In the genomic region with DNA sequence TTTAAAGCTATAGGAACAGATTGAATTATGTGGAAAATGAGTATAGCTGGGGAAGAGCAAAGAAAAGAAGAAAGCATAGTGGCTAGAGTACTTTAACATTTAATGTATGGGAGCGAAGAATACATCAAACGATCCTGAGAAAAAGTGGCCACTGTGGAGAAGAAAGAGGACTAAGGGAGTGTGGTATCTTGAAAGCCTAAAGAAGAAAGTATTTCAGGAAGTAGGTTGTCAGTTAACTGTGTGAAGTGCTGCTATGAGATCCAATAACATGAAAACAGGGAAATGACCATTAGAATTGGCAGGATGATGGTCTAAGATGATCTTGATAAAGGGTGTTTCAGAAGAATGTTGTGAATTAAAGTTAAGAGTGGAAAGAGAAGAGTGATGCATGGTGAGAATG, we compare ENCODE assay signal across 8 cellular contexts.
"Had no signal": no experiment of that assay in that cellular context is flagged by ENCODE, and none has a peak within 500 bp of the region (broad histone marks: within the 10 kb centered on the region; RNA-seq: fewer than 3 reads in every experiment).

No MANE protein-coding gene starts in this region.

- H3K4me3 ChIP-seq: GM23248, GM23338, HAP-1 had no signal

- H3K27ac ChIP-seq: GM23248 had no signal

- DNase-seq: GM23248, GOT3, H7, H9, HCEC 1CT, HFFc6 had no signal

- H3K36me3 ChIP-seq: HAP-1 had no signal

- H3K4me1 ChIP-seq: HAP-1 had no signal

- H3K9me3 ChIP-seq: HAP-1 had no signal

- H3K9ac ChIP-seq: GM23248 had no signal
